In the genomic region with DNA sequence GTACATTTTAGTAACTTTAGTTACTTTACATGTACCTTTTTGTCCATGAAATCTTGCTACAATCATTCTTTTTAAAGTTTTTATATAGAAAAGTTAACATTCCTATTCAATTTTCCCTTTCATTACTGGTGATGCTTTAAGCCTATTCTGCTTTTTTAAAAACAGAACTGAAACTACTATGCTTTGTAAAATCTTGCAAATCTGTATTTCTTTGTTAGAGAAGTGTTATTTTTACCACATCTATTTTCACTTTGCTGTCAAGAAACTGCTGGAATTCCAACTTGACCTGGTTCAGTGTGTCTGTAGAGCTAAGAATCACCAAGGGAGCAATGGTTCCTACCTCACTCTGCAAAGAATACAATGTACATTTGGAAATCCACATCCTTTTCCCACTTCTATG, we compare ENCODE assay signal across 28 cellular contexts. TPM values are rescaled to one million over a fixed set of nuclear protein-coding genes. Genes with fewer than 3 reads are reported as not detected.
DNase-seq lines count a peak whose midpoint lies in the region; ATAC-seq and FAIRE-seq lines count a peak whose summit lies in the region.
"Had no signal": no experiment of that assay in that cellular context is flagged by ENCODE, and none has a peak within 500 bp of the region (broad histone marks: within the 10 kb centered on the region; RNA-seq: fewer than 3 reads in every experiment).

No MANE protein-coding gene starts in this region.

- H3K4me3 ChIP-seq in H7 (ENCODE audit: insufficient read depth, low read depth, low read length): no peak overlapping the region
- H3K4me3 ChIP-seq: esophagus muscularis mucosa, hepatocyte, stomach, tibial nerve had no signal

- peak; percentile 24 for DNase-seq in medulla oblongata (ENCODE audit: extremely low spot score)
- no peak for DNase-seq in urothelium cell line (ENCODE audit: low spot score)
- DNase-seq in H7: no peak
- no peak for DNase-seq in NCI-H226
- DNase-seq: activated CD4-positive, alpha-beta memory T cell treated with anti-CD3 and anti-CD28 coated beads, Interleukin-2, amount 10 ng/mL, durations not matched to agents 7 days and 5 days; activated CD4-positive, CD25-positive, alpha-beta regulatory T cell treated with anti-CD3 and anti-CD28 coated beads, Interleukin-2, amount 50 U/mL, for 72 hours; anterior cingulate cortex; CD4-positive, alpha-beta memory T cell; DMS 273 treated with DMSO at 0.1 percent for 48 hours; endodermal cell; H9; NCI-H1694 treated with DMSO at 0.1 percent for 48 hours; NCI-H82; PC-3; SHP77; stimulated activated CD8-positive, alpha-beta memory T cell treated with anti-CD3 and anti-CD28 coated beads, Interleukin-4, amount 100 ng/mL, for 48 hours; stomach had no signal

- FAIRE-seq in urothelium cell line (lab: Jason Lieb, UNC): no peak
- FAIRE-seq: frontal cortex, GM19239, TTC549 had no signal

- ATAC-seq in GM18858 (IDR thresholded peaks at IDR 0.05; ENCODE audit: unreplicated experiment) (peak; percentile 68), GM21576 (IDR thresholded peaks at IDR 0.05; ENCODE audit: unreplicated experiment) (peak; percentile 75), HG03342 (IDR thresholded peaks at IDR 0.05; ENCODE audit: unreplicated experiment) (peak; percentile 78)
- ATAC-seq: activated naive CD4-positive, alpha-beta T cell treated with anti-CD3 and anti-CD28 coated beads, Interleukin-2, amount 50 U/mL, for 72 hours; left lobe of liver; PC-3 had no signal

- no peaks in the 10 kb centered on the region for H3K27me3 ChIP-seq in H7 (ENCODE audit: control insufficient read depth, insufficient read depth, low read length)
- H3K27me3 ChIP-seq: esophagus muscularis mucosa, hepatocyte, stomach, tibial nerve had no signal

- H3K36me3 ChIP-seq in H7 (replicated peaks; ENCODE audit: control insufficient read depth, insufficient read depth, low read length): no peaks in the 10 kb centered on the region
- H3K36me3 ChIP-seq: esophagus muscularis mucosa, stomach, tibial nerve had no signal

RNA-seq across cellular contexts. Expression of a gene that starts 21.8 kb away (rescaled TPM):
- total RNA-seq in H7 (2014; rRNA removed; shearing (Covaris generic)): 0.07 and 0.17 TPM in 2 replicates
- total RNA-seq: activated CD4-positive, alpha-beta memory T cell treated with anti-CD3 and anti-CD28 coated beads, Interleukin-2, amount 10 ng/mL, durations not matched to agents 7 days and 5 days; activated naive CD4-positive, alpha-beta T cell treated with anti-CD3 and anti-CD28 coated beads, Interleukin-2, amount 50 U/mL, for 72 hours; CD4-positive, alpha-beta memory T cell had no signal
